In the genomic region with DNA sequence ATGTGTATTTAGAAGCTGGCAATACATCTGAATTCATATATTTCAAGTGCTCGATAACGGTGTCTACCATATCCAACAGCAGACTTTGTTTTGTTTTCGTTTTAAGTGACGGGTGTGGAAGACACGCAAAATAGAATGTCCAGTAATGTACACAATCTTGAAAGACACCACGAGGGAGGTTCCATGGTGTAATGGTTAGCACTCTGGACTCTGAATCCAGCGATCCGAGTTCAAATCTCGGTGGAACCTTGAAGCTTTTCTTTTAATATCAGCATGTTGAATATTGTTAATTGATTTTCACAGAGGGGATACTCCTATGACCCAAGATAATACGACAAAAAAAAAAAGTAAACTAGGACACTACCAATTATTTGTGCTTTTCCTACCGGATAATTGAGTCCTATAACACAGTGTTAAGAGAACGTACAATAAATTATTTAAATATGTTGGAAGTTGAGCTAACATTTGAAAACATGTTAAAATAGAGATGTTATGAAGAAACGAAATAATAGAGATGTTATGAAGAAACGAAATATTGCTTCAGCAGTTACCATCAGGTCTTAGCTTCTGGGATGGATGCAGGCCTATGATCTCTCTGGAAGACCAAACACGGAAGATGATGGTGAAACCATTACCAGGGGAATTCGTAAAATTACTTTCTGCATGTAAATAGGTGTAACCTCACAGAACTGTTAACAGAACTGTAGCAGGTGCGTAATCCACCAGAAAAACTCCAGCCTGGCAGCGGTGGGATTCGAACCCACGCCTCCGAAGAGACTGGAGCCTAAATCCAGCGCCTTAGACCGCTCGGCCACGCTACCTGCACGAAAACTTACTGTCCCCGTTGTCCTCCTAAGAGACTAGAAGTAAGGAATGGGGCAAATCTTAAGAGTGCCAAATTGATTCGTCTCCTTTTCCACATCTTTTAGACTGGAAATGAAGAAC, we compare ENCODE assay signal across 1 cellular context.
TF ChIP-seq lines count a peak whose summit lies in the region.

No MANE protein-coding gene starts in this region.

TF ChIP-seq in HepG2, 621 proteins besides CTCF, POLR2A, EP300 and RAD21 (continued from another document and continues in another):
- no peak for TF ChIP-seq BCLAF1 (IDR thresholded peaks at IDR 0.05)
- no peak for TF ChIP-seq SETDB1 (CRISPR knock-in tag; IDR thresholded peaks at IDR 0.05; ENCODE audit: borderline replicate concordance)
- peak; percentile 63; the same call in 1 of the 2 replicates for TF ChIP-seq ZNF362 (CRISPR knock-in tag; IDR thresholded peaks at IDR 0.05; ENCODE audit: borderline replicate concordance)
- TF ChIP-seq FOXC1 (CRISPR knock-in tag; IDR thresholded peaks at IDR 0.05; ENCODE audit: borderline replicate concordance) = 0 out of 2 replicates have a peak, but pooled peaks have one; percentile 22
- TF ChIP-seq RFX3 (CRISPR knock-in tag; IDR thresholded peaks at IDR 0.05) = no peak
- TF ChIP-seq RNF219 (CRISPR knock-in tag; IDR thresholded peaks at IDR 0.05) = 0 out of 2 replicates have a peak, but pooled peaks have one; percentile 28
- peak; percentile 62; the same call in 1 of the 2 replicates for TF ChIP-seq CBX5 (CRISPR knock-in tag; IDR thresholded peaks at IDR 0.05; ENCODE audit: borderline replicate concordance)
- no peak for TF ChIP-seq SRSF1 (optimal IDR thresholded peaks at IDR 0.05; ENCODE audit: low read depth, low read length)
- TF ChIP-seq ZNF160 (CRISPR knock-in tag; IDR thresholded peaks at IDR 0.05) = no peak
- TF ChIP-seq ZNF777 (CRISPR knock-in tag; IDR thresholded peaks at IDR 0.05) = peak; percentile 22
- TF ChIP-seq MED1 (CRISPR knock-in tag; IDR thresholded peaks at IDR 0.05) = peak; percentile 36; the same call in 1 of the 2 replicates
- TF ChIP-seq NR2F2 (IDR thresholded peaks at IDR 0.05; ENCODE audit: borderline replicate concordance, low read depth) = peak; percentile 50; the same call in 1 of the 2 replicates
- TF ChIP-seq GLI4 (CRISPR knock-in tag; IDR thresholded peaks at IDR 0.05; ENCODE audit: borderline replicate concordance) = no peak
- no peak; the same call in none of the 2 replicates for TF ChIP-seq ZFY (CRISPR knock-in tag; IDR thresholded peaks at IDR 0.05)
- 0 out of 2 replicates have a peak, but pooled peaks have one; percentile 37 for TF ChIP-seq THAP9 (CRISPR knock-in tag; IDR thresholded peaks at IDR 0.05; ENCODE audit: borderline replicate concordance)
- TF ChIP-seq ZNF792 (CRISPR knock-in tag; IDR thresholded peaks at IDR 0.05) = peak; percentile 63
- no peak for TF ChIP-seq RARA (CRISPR knock-in tag; IDR thresholded peaks at IDR 0.05)
- TF ChIP-seq ELF4 (CRISPR knock-in tag; IDR thresholded peaks at IDR 0.05; ENCODE audit: borderline replicate concordance) = no peak
- peak; percentile 97 for TF ChIP-seq RBM22 (optimal IDR thresholded peaks at IDR 0.05; ENCODE audit: low read length)
- TF ChIP-seq SNAPC5 (CRISPR knock-in tag; IDR thresholded peaks at IDR 0.05; ENCODE audit: borderline replicate concordance) = 0 out of 2 replicates have a peak, but pooled peaks have one; percentile 1
- no peak for TF ChIP-seq ZBTB21 (CRISPR knock-in tag; IDR thresholded peaks at IDR 0.05)
- peak; percentile 60 for TF ChIP-seq TBL1XR1 (IDR thresholded peaks at IDR 0.05; ENCODE audit: borderline replicate concordance, low read length, partially characterized antibody)
- no peak for TF ChIP-seq TARDBP (CRISPR knock-in tag; IDR thresholded peaks at IDR 0.05)
- TF ChIP-seq ERF (CRISPR knock-in tag; IDR thresholded peaks at IDR 0.05) = peak; percentile 48; the same call in 1 of the 2 replicates
- TF ChIP-seq ESRRA (CRISPR knock-in tag; IDR thresholded peaks at IDR 0.05; ENCODE audit: low read depth) = no peak
- peak; percentile 71; the same call in 1 of the 2 replicates for TF ChIP-seq SAP130 (CRISPR knock-in tag; IDR thresholded peaks at IDR 0.05; ENCODE audit: low read depth)
- TF ChIP-seq ZBTB33 (CRISPR knock-in tag; IDR thresholded peaks at IDR 0.05) = peak; percentile 48; the same call in 1 of the 2 replicates
- no peak for TF ChIP-seq ISX (CRISPR knock-in tag; conservative IDR thresholded peaks at IDR 0.05)
- peak; percentile 31; the same call in 1 of the 2 replicates for TF ChIP-seq IRF2 (CRISPR knock-in tag; IDR thresholded peaks at IDR 0.05)
- no peak for TF ChIP-seq ZNF576 (CRISPR knock-in tag; IDR thresholded peaks at IDR 0.05)
- TF ChIP-seq NCOA2 (CRISPR knock-in tag; IDR thresholded peaks at IDR 0.05) = peak; percentile 16; the same call in 1 of the 2 replicates
- no peak for TF ChIP-seq ZC3H13 (CRISPR knock-in tag; IDR thresholded peaks at IDR 0.05)
- peak; percentile 60 for TF ChIP-seq MIXL1 (CRISPR knock-in tag; IDR thresholded peaks at IDR 0.05)
- TF ChIP-seq SNAPC4 (CRISPR knock-in tag; IDR thresholded peaks at IDR 0.05) = no peak; the same call in 1 of the 2 replicates
- 0 out of 2 replicates have a peak, but pooled peaks have one; percentile 28 for TF ChIP-seq NAIF1 (CRISPR knock-in tag; IDR thresholded peaks at IDR 0.05; ENCODE audit: borderline replicate concordance)
- 0 out of 2 replicates have a peak, but pooled peaks have one; percentile 45 for TF ChIP-seq ZNF564 (CRISPR knock-in tag; IDR thresholded peaks at IDR 0.05)
